13 cellular contexts compared by ENCODE assay signal in genomic region chr3:142498397-142499180, GRCh38. TPM values are rescaled to one million over a fixed set of nuclear protein-coding genes. Genes with fewer than 3 reads are reported as not detected.
DNase-seq lines count a peak whose midpoint lies in the region; ATAC-seq and TF ChIP-seq lines count a peak whose summit lies in the region.
"Had no signal": no experiment of that assay in that cellular context is flagged by ENCODE, and none has a peak within 500 bp of the region (broad histone marks: within the 10 kb centered on the region; RNA-seq: fewer than 3 reads in every experiment).

No MANE protein-coding gene starts in this region.

- CTCF ChIA-PET in activated naive CD4-positive, alpha-beta T cell treated with anti-CD3 and anti-CD28 coated beads for 36 hours (lab: Charles Lee) = interaction anchor here (0.6 to 0.9 kb wide), 5 partner anchors 9 to 896 kb away, joined by 3 to 4 read pairs (median 3); partner anchors contain the start of gene XRN1

- no peak overlapping the region for H3K4me3 ChIP-seq in tibial nerve
- H3K4me3 ChIP-seq: body of pancreas, SJCRH30 had no signal

- no peak for TF ChIP-seq POLR2A in tibial nerve (IDR thresholded peaks at IDR 0.05)

- H3K36me3 Mint-ChIP-seq in activated naive CD4-positive, alpha-beta T cell treated with anti-CD3 and anti-CD28 coated beads for 36 hours (ENCODE audit: low read depth) = peaks cover 54% of the 10 kb centered on the region
- peaks cover 45 to 56% of the 10 kb centered on the region in 2 donors for H3K36me3 Mint-ChIP-seq in stimulated activated naive B cell treated with anti-CD40 and anti-IgM and Interleukin-4, amounts not matched to agents 10 μg/mL and 1 μg/mL and 100 μg/mL, for 72 hours

- H3K4me1 ChIP-seq in tibial nerve = no peaks in the 10 kb centered on the region
- H3K4me1 ChIP-seq: body of pancreas had no signal

- H3K27me3 Mint-ChIP-seq in activated naive CD4-positive, alpha-beta T cell treated with anti-CD3 and anti-CD28 coated beads for 36 hours (ENCODE audit: low read depth) = no peaks in the 10 kb centered on the region
- H3K27me3 Mint-ChIP-seq in stimulated activated naive B cell treated with anti-CD40 and anti-IgM and Interleukin-4, amounts not matched to agents 10 μg/mL and 1 μg/mL and 100 μg/mL, for 72 hours = no peaks in the 10 kb centered on the region

- ATAC-seq in HG02852 (IDR thresholded peaks at IDR 0.05; ENCODE audit: unreplicated experiment) = peak; percentile 79
- peak; percentile 92 to 94 for ATAC-seq in stimulated activated naive B cell treated with anti-CD40 and anti-IgM and Interleukin-4, amounts not matched to agents 10 μg/mL and 1 μg/mL and 100 μg/mL, for 72 hours (replicated peaks)
- ATAC-seq: body of pancreas, left ventricle myocardium superior had no signal

- DNase-seq in activated naive CD4-positive, alpha-beta T cell treated with anti-CD3 and anti-CD28 coated beads for 36 hours = no peak
- no peak for DNase-seq in activated naive CD4-positive, alpha-beta T cell treated with anti-CD3 and anti-CD28 coated beads, Interleukin-2, amount 50 U/mL, for 16 hours
- DNase-seq in stimulated activated naive B cell treated with anti-CD40 and anti-IgM and Interleukin-4, amounts not matched to agents 10 μg/mL and 1 μg/mL and 100 μg/mL, for 72 hours = peak; percentile 1
- DNase-seq in C1 segment of cervical spinal cord (lab: John Stamatoyannopoulos, UW) (no peak), tibial nerve (ENCODE audit: low spot score in 2 of 2) (no peak), ecto neural progenitor cell (ENCODE audit: low spot score) (no peak)
- DNase-seq: body of pancreas, left ventricle myocardium superior, NCI-H446, SJCRH30, trophoblast cell had no signal

- TF ChIP-seq CTCF in tibial nerve (IDR thresholded peaks at IDR 0.05) = no peak

- peak overlapping the region; percentile 15 for H3K4me3 Mint-ChIP-seq in activated naive CD4-positive, alpha-beta T cell treated with anti-CD3 and anti-CD28 coated beads for 36 hours
- peak overlapping the region in 1 of 2 donors; percentile 16 for H3K4me3 Mint-ChIP-seq in stimulated activated naive B cell treated with anti-CD40 and anti-IgM and Interleukin-4, amounts not matched to agents 10 μg/mL and 1 μg/mL and 100 μg/mL, for 72 hours

- WGBS in tibial nerve, 2 donors = 69 to 75% methylated on average over 2 of the region's 2 CpGs

- H3K9me3 Mint-ChIP-seq in activated naive CD4-positive, alpha-beta T cell treated with anti-CD3 and anti-CD28 coated beads for 36 hours = peaks cover 3% of the 10 kb centered on the region
- H3K9me3 Mint-ChIP-seq in stimulated activated naive B cell treated with anti-CD40 and anti-IgM and Interleukin-4, amounts not matched to agents 10 μg/mL and 1 μg/mL and 100 μg/mL, for 72 hours = peaks cover 0 to 1% of the 10 kb centered on the region in 2 donors

- peak overlapping the region; percentile 80 for H3K27ac Mint-ChIP-seq in activated naive CD4-positive, alpha-beta T cell treated with anti-CD3 and anti-CD28 coated beads for 36 hours
- peak overlapping the region; percentile 78 for H3K27ac Mint-ChIP-seq in stimulated activated naive B cell treated with anti-CD40 and anti-IgM and Interleukin-4, amounts not matched to agents 10 μg/mL and 1 μg/mL and 100 μg/mL, for 72 hours

- H3K36me3 ChIP-seq in tibial nerve = peaks cover 0 to 80% (median 0%) of the 10 kb centered on the region in 3 donors

- H3K9me3 ChIP-seq in tibial nerve = no peaks in the 10 kb centered on the region
- H3K9me3 ChIP-seq: body of pancreas, SJCRH30 had no signal

- peaks cover 35% of the 10 kb centered on the region for H3K4me1 Mint-ChIP-seq in activated naive CD4-positive, alpha-beta T cell treated with anti-CD3 and anti-CD28 coated beads for 36 hours (ENCODE audit: low read depth)
- H3K4me1 Mint-ChIP-seq in stimulated activated naive B cell treated with anti-CD40 and anti-IgM and Interleukin-4, amounts not matched to agents 10 μg/mL and 1 μg/mL and 100 μg/mL, for 72 hours = peaks cover 3 to 21% of the 10 kb centered on the region in 2 donors

- no peak for TF ChIP-seq EP300 in tibial nerve (IDR thresholded peaks at IDR 0.05)

- H3K27me3 ChIP-seq in tibial nerve = no peaks in the 10 kb centered on the region
- H3K27me3 ChIP-seq: body of pancreas, SJCRH30 had no signal

- peak overlapping the region; percentile 48 for H3K27ac ChIP-seq in angular gyrus (ENCODE audit: low read depth, low read length)
- H3K27ac ChIP-seq in tibial nerve = no peak overlapping the region
- H3K27ac ChIP-seq: body of pancreas, SJCRH30 had no signal

- intact Hi-C loops in activated naive CD4-positive, alpha-beta T cell treated with anti-CD3 and anti-CD28 coated beads for 36 hours (cut with micrococcal nuclease) = loop anchor here (1.0 to 5.0 kb wide), 6 partner anchors 10 to 666 kb away; partner anchors contain the start of genes ATR and U2SURP

RNA-seq across cellular contexts. Expression of gene XRN1, which starts 50.8 kb away (rescaled TPM):
- 10 to 100 TPM; 63.9 to 64.5 TPM for total RNA-seq in activated naive CD4-positive, alpha-beta T cell treated with anti-CD3 and anti-CD28 coated beads for 36 hours
- 10 to 100 TPM; 23.4 to 48.1 (median 41.2) TPM for total RNA-seq in tibial nerve
